In genomic region chr10:3836222-3836820, GRCh38 we compare ENCODE assay signal across 10 cellular contexts. TPM values are rescaled to one million over a fixed set of nuclear protein-coding genes. Genes with fewer than 3 reads are reported as not detected.
DNase-seq lines count a peak whose midpoint lies in the region; ATAC-seq and TF ChIP-seq lines count a peak whose summit lies in the region.
"Had no signal": no experiment of that assay in that cellular context is flagged by ENCODE, and none has a peak within 500 bp of the region (broad histone marks: within the 10 kb centered on the region; RNA-seq: fewer than 3 reads in every experiment).

No MANE protein-coding gene starts in this region.

- DNase-seq in CD8-positive, alpha-beta memory T cell = no peak
- DNase-seq in activated naive CD8-positive, alpha-beta T cell treated with anti-CD3 and anti-CD28 coated beads, Interleukin-2, amount 10 ng/mL, durations not matched to agents 7 days and 5 days = no peak
- DNase-seq in NCI-H345 treated with DMSO at 0.1 percent for 48 hours (lab: John Stamatoyannopoulos, UW; ENCODE audit: unreplicated experiment) (no peak), RWPE1 (ENCODE audit: low spot score) (no peak), coronary artery (ENCODE audit: low spot score) (no peak)
- DNase-seq: NCI-H345 had no signal

- H3K27me3 Mint-ChIP-seq in CD8-positive, alpha-beta memory T cell = no peaks in the 10 kb centered on the region
- no peaks in the 10 kb centered on the region for H3K27me3 Mint-ChIP-seq in activated naive CD8-positive, alpha-beta T cell treated with anti-CD3 and anti-CD28 coated beads, Interleukin-2, amount 10 ng/mL, durations not matched to agents 7 days and 5 days

- no peaks in the 10 kb centered on the region for H3K9me3 Mint-ChIP-seq in CD8-positive, alpha-beta memory T cell
- peaks cover 10% of the 10 kb centered on the region for H3K9me3 Mint-ChIP-seq in activated naive CD8-positive, alpha-beta T cell treated with anti-CD3 and anti-CD28 coated beads, Interleukin-2, amount 10 ng/mL, durations not matched to agents 7 days and 5 days

- no peaks in the 10 kb centered on the region for H3K36me3 ChIP-seq in CD8-positive, alpha-beta memory T cell (ENCODE audit: insufficient read depth, low read length)

- no peak overlapping the region for H3K4me3 ChIP-seq in CD8-positive, alpha-beta memory T cell (ENCODE audit: low read length)
- H3K4me3 ChIP-seq in coronary artery = no peak overlapping the region
- H3K4me3 ChIP-seq: skin epidermis had no signal

- H3K9me3 ChIP-seq in CD8-positive, alpha-beta memory T cell (ENCODE audit: low read length) = no peaks in the 10 kb centered on the region

- H3K27me3 ChIP-seq in CD8-positive, alpha-beta memory T cell (ENCODE audit: insufficient read depth, low read length, poor library complexity, severe bottlenecking) = no peaks in the 10 kb centered on the region

- TF ChIP-seq CTCF in RWPE1 (conservative IDR thresholded peaks at IDR 0.05; ENCODE audit: low read depth) (no peak), coronary artery (IDR thresholded peaks at IDR 0.05) (no peak)

- peaks cover 3% of the 10 kb centered on the region for H3K4me1 ChIP-seq in CD8-positive, alpha-beta memory T cell (ENCODE audit: insufficient read depth, low read length)

- POLR2A ChIA-PET in CD8-positive, alpha-beta memory T cell (lab: Charles Lee) = interaction anchor here (0.7 to 1.5 kb wide), 4 partner anchors 15 to 296 kb away, joined by 3 to 9 read pairs (median 4); partner anchors contain the start of gene KLF6
- POLR2A ChIA-PET in activated naive CD8-positive, alpha-beta T cell treated with anti-CD3 and anti-CD28 coated beads, Interleukin-2, amount 10 ng/mL, durations not matched to agents 7 days and 5 days (lab: Charles Lee) = interaction anchor here (1.9 kb wide), 1 partner anchor 51 kb away, joined by 7 read pairs; the partner anchor contains the start of gene KLF6
- POLR2A ChIA-PET in RWPE1 (lab: Yijun Ruan, JAX; ENCODE audit: low non-redundant PET) = no interaction called here

- CTCF ChIA-PET in CD8-positive, alpha-beta memory T cell (lab: Charles Lee) = interaction anchor here (1.1 to 1.4 kb wide), 3 partner anchors 50 to 821 kb away, joined by 3 read pairs; no protein-coding TSS in a partner anchor
- CTCF ChIA-PET in RWPE1 (lab: Yijun Ruan, JAX) = interaction anchor here (0.5 kb wide), 1 partner anchor 266 kb away, joined by 3 read pairs; no protein-coding TSS in a partner anchor

- no peak overlapping the region for H3K27ac ChIP-seq in CD8-positive, alpha-beta memory T cell (ENCODE audit: low read depth, low read length)
- no peak overlapping the region for H3K27ac ChIP-seq in RWPE1
- H3K27ac ChIP-seq in coronary artery = no peak overlapping the region

- H3K27ac Mint-ChIP-seq in CD8-positive, alpha-beta memory T cell = peak overlapping the region in 7 of 8 donors; percentile 0 to 62 (median 40)
- peak overlapping the region; percentile 10 for H3K27ac Mint-ChIP-seq in activated naive CD8-positive, alpha-beta T cell treated with anti-CD3 and anti-CD28 coated beads, Interleukin-2, amount 10 ng/mL, durations not matched to agents 7 days and 5 days

- peak overlapping the region in 4 of 7 donors; percentile 14 to 77 (median 23) for H3K4me3 Mint-ChIP-seq in CD8-positive, alpha-beta memory T cell
- peak overlapping the region; percentile 9 for H3K4me3 Mint-ChIP-seq in activated naive CD8-positive, alpha-beta T cell treated with anti-CD3 and anti-CD28 coated beads, Interleukin-2, amount 10 ng/mL, durations not matched to agents 7 days and 5 days

- ATAC-seq in GM19351 (IDR thresholded peaks at IDR 0.05; ENCODE audit: unreplicated experiment) (peak; percentile 66), HG02973 (IDR thresholded peaks at IDR 0.05; ENCODE audit: unreplicated experiment) (peak; percentile 8), HG03097 (IDR thresholded peaks at IDR 0.05; ENCODE audit: low FRiP score, unreplicated experiment) (no peak)
- no peak for ATAC-seq in activated naive CD8-positive, alpha-beta T cell treated with anti-CD3 and anti-CD28 coated beads, Interleukin-2, amount 10 ng/mL, durations not matched to agents 7 days and 5 days (ENCODE audit: low read depth)

- H3K4me1 Mint-ChIP-seq in CD8-positive, alpha-beta memory T cell = peaks cover 15 to 51% (median 20%) of the 10 kb centered on the region in 3 donors
- H3K4me1 Mint-ChIP-seq in activated naive CD8-positive, alpha-beta T cell treated with anti-CD3 and anti-CD28 coated beads, Interleukin-2, amount 10 ng/mL, durations not matched to agents 7 days and 5 days = peaks cover 40% of the 10 kb centered on the region

- H3K36me3 Mint-ChIP-seq in CD8-positive, alpha-beta memory T cell = no peaks in the 10 kb centered on the region
- H3K36me3 Mint-ChIP-seq in activated naive CD8-positive, alpha-beta T cell treated with anti-CD3 and anti-CD28 coated beads, Interleukin-2, amount 10 ng/mL, durations not matched to agents 7 days and 5 days = peaks cover 13% of the 10 kb centered on the region

RNA-seq across cellular contexts. Expression of gene KLF6, which starts 51.3 kb away (rescaled TPM):
- total RNA-seq in CD8-positive, alpha-beta memory T cell = 100 to 1,000 TPM; 187 to 192 TPM
- polyA plus RNA-seq in CD8-positive, alpha-beta memory T cell = 883 TPM
- total RNA-seq in activated naive CD8-positive, alpha-beta T cell treated with anti-CD3 and anti-CD28 coated beads, Interleukin-2, amount 10 ng/mL, durations not matched to agents 7 days and 5 days = 100 to 1,000 TPM; 350 to 352 TPM

Comparison
In these comparisons a context has a peak if more than half of its experiments do, and no peak if none do; other contexts are left out.
1. ATAC-seq: peak in GM19351 (single experiment) and HG02973 (single experiment); none in activated naive CD8-positive, alpha-beta T cell treated with anti-CD3 and anti-CD28 coated beads, Interleukin-2, amount 10 ng/mL, durations not matched to agents 7 days and 5 days (single experiment) and HG03097 (single experiment).